2 cellular contexts compared by ENCODE assay signal in the genomic region with DNA sequence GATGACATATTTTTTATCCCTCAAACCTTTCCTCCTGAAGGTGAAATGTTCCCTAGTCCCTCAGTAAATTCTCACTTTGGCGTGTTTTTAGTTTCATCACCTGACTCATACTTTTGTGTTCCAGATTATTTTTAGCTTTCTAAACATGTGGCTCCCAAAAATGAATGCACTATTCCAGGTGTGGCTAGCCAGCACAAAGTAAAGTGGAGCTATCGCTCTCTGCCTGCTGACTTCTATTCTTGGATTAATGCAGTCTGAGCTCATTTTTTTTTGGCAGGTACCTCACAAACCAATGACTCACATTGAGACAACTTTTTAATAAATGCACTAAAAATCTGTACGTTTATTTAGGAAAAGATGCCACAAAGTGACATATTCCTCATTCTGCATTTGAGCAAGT.
TF ChIP-seq lines count a peak whose summit lies in the region.

No MANE protein-coding gene starts in this region.

TF ChIP-seq in IMR-90, 13 proteins besides CTCF, POLR2A, EP300 and RAD21:
- TF ChIP-seq RCOR1 (IDR thresholded peaks at IDR 0.05; ENCODE audit: insufficient replicate concordance, low read length) (no peak), FOS (IDR thresholded peaks at IDR 0.05; ENCODE audit: low read depth, low read length) (no peak), MAFK (IDR thresholded peaks at IDR 0.05; ENCODE audit: low read depth, low read length) (no peak), CHD1 (IDR thresholded peaks at IDR 0.05; ENCODE audit: low read depth, low read length) (no peak), CEBPB (IDR thresholded peaks at IDR 0.05; ENCODE audit: low read depth, low read length) (no peak)

TF ChIP-seq in GM12878, 131 proteins besides CTCF, POLR2A, EP300 and RAD21:
- peak; percentile 19; the same call in 1 of the 2 replicates for TF ChIP-seq RUNX3 (IDR thresholded peaks at IDR 0.05; ENCODE audit: low read length)
- TF ChIP-seq, protein P1, sequence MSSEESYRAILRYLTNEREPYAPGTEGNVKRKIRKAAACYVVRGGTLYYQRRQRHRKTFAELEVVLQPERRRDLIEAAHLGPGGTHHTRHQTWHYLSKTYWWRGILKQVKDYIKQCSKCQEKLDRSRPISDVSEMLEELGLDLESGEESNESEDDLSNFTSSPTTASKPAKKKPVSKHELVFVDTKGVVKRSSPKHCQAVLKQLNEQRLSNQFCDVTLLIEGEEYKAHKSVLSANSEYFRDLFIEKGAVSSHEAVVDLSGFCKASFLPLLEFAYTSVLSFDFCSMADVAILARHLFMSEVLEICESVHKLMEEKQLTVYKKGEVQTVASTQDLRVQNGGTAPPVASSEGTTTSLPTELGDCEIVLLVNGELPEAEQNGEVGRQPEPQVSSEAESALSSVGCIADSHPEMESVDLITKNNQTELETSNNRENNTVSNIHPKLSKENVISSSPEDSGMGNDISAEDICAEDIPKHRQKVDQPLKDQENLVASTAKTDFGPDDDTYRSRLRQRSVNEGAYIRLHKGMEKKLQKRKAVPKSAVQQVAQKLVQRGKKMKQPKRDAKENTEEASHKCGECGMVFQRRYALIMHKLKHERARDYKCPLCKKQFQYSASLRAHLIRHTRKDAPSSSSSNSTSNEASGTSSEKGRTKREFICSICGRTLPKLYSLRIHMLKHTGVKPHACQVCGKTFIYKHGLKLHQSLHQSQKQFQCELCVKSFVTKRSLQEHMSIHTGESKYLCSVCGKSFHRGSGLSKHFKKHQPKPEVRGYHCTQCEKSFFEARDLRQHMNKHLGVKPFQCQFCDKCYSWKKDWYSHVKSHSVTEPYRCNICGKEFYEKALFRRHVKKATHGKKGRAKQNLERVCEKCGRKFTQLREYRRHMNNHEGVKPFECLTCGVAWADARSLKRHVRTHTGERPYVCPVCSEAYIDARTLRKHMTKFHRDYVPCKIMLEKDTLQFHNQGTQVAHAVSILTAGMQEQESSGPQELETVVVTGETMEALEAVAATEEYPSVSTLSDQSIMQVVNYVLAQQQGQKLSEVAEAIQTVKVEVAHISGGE (CRISPR knock-in tag; IDR thresholded peaks at IDR 0.05) = no peak
